Comparison of ENCODE assay signal across 1 cellular context in genomic region chr22:31347251-31348008, GRCh38.
TF ChIP-seq lines count a peak whose summit lies in the region.

No MANE protein-coding gene starts in this region.

TF ChIP-seq in A549, 52 proteins besides CTCF, POLR2A, EP300 and RAD21 (continued from another document):
- no peak for TF ChIP-seq HMGXB4 (CRISPR knock-in tag; IDR thresholded peaks at IDR 0.05; ENCODE audit: borderline replicate concordance)
- TF ChIP-seq USF2 (IDR thresholded peaks at IDR 0.05) = no peak; the same call in 1 of the 2 replicates
- TF ChIP-seq EHMT2 (IDR thresholded peaks at IDR 0.05; ENCODE audit: low read depth) = no peak
- no peak for TF ChIP-seq RARB (CRISPR knock-in tag; IDR thresholded peaks at IDR 0.05)
- no peak for TF ChIP-seq CEBPB (IDR thresholded peaks at IDR 0.05)
